Comparison of ENCODE assay signal across 9 cellular contexts in genomic region chr11:3949132-3949531, GRCh38.
A peak's percentile ranks its signal among the peaks of the same experiment; 100 is the strongest.
DNase-seq lines count a peak whose midpoint lies in the region; ATAC-seq and FAIRE-seq lines count a peak whose summit lies in the region.
"Had no signal": no experiment of that assay in that cellular context is flagged by ENCODE, and none has a peak within 500 bp of the region (broad histone marks: within the 10 kb centered on the region; RNA-seq: fewer than 3 reads in every experiment).

No MANE protein-coding gene starts in this region.

- 8% methylated on average over 2 of the region's 2 CpGs for WGBS in thymus

- POLR2A ChIA-PET in T-cell (lab: Charles Lee): no interaction called here

- H3K36me3 Mint-ChIP-seq in T-cell: peaks cover 48% of the 10 kb centered on the region

- no peaks in the 10 kb centered on the region for H3K9me3 ChIP-seq in thymus (ENCODE audit: control insufficient read depth)

- H3K4me3 Mint-ChIP-seq in T-cell: peak overlapping the region; percentile 17 to 71 (median 60)
- H3K4me3 Mint-ChIP-seq: nephron had no signal

- ATAC-seq in HG03097 (IDR thresholded peaks at IDR 0.05; ENCODE audit: low FRiP score, unreplicated experiment): peak; percentile 54
- ATAC-seq in T-cell (replicated peaks in 1 of 4): peak in 2 of 4 experiments; percentile 26 to 39

- H3K4me1 ChIP-seq in thymus (ENCODE audit: control insufficient read depth, insufficient read depth, low read length): peaks cover 58% of the 10 kb centered on the region

- CTCF ChIA-PET in T-cell (lab: Charles Lee): interaction anchor here in 1 of 2 donors (0.6 to 1.9 kb wide), 2 partner anchors 100 to 168 kb away, joined by 5 to 11 read pairs; no protein-coding TSS in a partner anchor

- H3K27ac ChIP-seq in thymus (ENCODE audit: low read depth): peak overlapping the region; percentile 80

- H3K9me3 Mint-ChIP-seq in T-cell: peaks cover 0 to 3% (median 0%) of the 10 kb centered on the region in 3 donors
- H3K9me3 Mint-ChIP-seq: nephron had no signal

- peak overlapping the region; percentile 77 for H3K4me3 ChIP-seq in thymus (ENCODE audit: low read length)

- no peak for FAIRE-seq in frontal cortex (lab: Jason Lieb, UNC)

- peak overlapping the region; percentile 94 to 98 for H3K27ac Mint-ChIP-seq in T-cell

- H3K36me3 ChIP-seq in thymus (ENCODE audit: control insufficient read depth, insufficient read depth): no peaks in the 10 kb centered on the region

- DNase-seq in activated naive CD4-positive, alpha-beta T cell treated with Interleukin-2 at 50 U/mL for 16 hours: peak; percentile 21
- no peak for DNase-seq in activated naive CD4-positive, alpha-beta T cell treated with anti-CD3 and anti-CD28 coated beads, Interleukin-2, amount 50 U/mL, for 16 hours
- DNase-seq in T-cell (peak in 9 of 34 experiments; percentile 5 to 25 (median 11)), activated gamma-delta T cell (lab: John Stamatoyannopoulos, UW) (no peak), SHP77 (lab: John Stamatoyannopoulos, UW) (no peak), frontal cortex (ENCODE audit: low spot score in 2 of 2) (no peak)

- peaks cover 93 to 97% (median 96%) of the 10 kb centered on the region in 3 donors for H3K4me1 Mint-ChIP-seq in T-cell

- H3K27me3 ChIP-seq in thymus (ENCODE audit: control insufficient read depth, insufficient read depth): no peaks in the 10 kb centered on the region

- no peaks in the 10 kb centered on the region for H3K27me3 Mint-ChIP-seq in T-cell
